In the genomic region with DNA sequence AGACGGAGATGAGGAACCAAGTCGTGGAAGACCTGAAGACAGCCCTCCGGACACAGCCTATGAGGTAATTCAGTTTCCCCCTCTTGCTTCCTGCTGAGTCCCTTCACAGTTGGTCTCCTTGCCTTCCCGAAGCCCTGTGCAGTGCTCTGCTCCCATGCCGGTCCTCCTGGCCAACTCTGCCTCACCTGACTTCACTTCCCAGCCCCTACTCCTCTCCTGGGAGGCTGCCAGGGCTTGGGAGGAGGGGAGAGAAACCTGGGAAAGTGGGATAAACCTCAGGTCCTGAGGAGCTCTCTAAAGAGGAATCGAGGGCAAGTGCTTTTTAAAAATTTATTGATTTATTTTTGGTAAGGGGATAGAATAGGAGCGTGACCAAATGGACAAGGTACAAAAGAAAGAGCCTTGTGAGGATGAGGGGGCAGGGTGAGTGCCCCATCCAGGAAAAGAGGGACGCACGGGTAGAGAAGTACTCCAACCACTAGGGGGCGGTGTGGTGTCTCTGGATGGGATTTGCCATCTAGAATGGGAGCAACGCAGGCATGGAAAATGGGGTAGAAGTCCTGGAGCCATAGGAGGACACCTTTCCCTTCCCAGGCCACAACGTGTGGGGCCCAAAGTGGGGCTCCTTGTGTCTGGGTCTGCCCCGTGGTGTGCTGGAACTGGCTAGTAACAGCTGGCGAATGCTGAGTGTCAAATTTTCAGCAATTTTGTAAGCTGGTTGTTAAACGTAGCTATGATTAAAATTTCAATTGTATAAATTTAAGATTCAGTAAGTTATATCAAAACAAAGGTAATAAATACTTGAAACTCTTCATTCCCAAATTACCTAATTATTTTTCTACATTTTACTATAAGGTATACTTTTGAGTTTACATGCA, we compare ENCODE assay signal across 8 cellular contexts.
DNase-seq lines count a peak whose midpoint lies in the region; ATAC-seq lines count a peak whose summit lies in the region.

No MANE protein-coding gene starts in this region.

- H3K36me3 Mint-ChIP-seq in naive thymus-derived CD8-positive, alpha-beta T cell = no peaks in the 10 kb centered on the region

- POLR2A ChIA-PET in naive thymus-derived CD8-positive, alpha-beta T cell (lab: Charles Lee) = no interaction called here

- no peak overlapping the region for H3K27ac Mint-ChIP-seq in naive thymus-derived CD8-positive, alpha-beta T cell
- peak overlapping the region in 1 of 2 donors; percentile 20 for H3K27ac Mint-ChIP-seq in stimulated activated naive CD8-positive, alpha-beta T cell treated with anti-CD3 and anti-CD28 coated beads, Interleukin-15, amount 100 ng/mL, for 72 hours

- no peaks in the 10 kb centered on the region for H3K9me3 Mint-ChIP-seq in naive thymus-derived CD8-positive, alpha-beta T cell
- H3K9me3 Mint-ChIP-seq in stimulated activated naive CD8-positive, alpha-beta T cell treated with anti-CD3 and anti-CD28 coated beads, Interleukin-15, amount 100 ng/mL, for 72 hours = no peaks in the 10 kb centered on the region

- no peaks in the 10 kb centered on the region for H3K4me1 Mint-ChIP-seq in naive thymus-derived CD8-positive, alpha-beta T cell
- no peaks in the 10 kb centered on the region for H3K4me1 Mint-ChIP-seq in stimulated activated naive CD8-positive, alpha-beta T cell treated with anti-CD3 and anti-CD28 coated beads, Interleukin-15, amount 100 ng/mL, for 72 hours

- H3K27me3 Mint-ChIP-seq in naive thymus-derived CD8-positive, alpha-beta T cell = peaks cover 1 to 35% (median 12%) of the 10 kb centered on the region in 5 donors
- peaks cover 30% of the 10 kb centered on the region for H3K27me3 Mint-ChIP-seq in stimulated activated naive CD8-positive, alpha-beta T cell treated with anti-CD3 and anti-CD28 coated beads, Interleukin-15, amount 100 ng/mL, for 72 hours

- DNase-seq in NCI-H524 (lab: John Stamatoyannopoulos, UW) = peak; percentile 9 to 79
- no peak for DNase-seq in NCI-H524 treated with DMSO at 0.1 percent for 48 hours (lab: John Stamatoyannopoulos, UW)
- DNase-seq in NCI-H187 treated with DMSO at 0.1 percent for 48 hours (lab: John Stamatoyannopoulos, UW) = peak; percentile 4
- DNase-seq in activated CD8-positive, alpha-beta memory T cell treated with anti-CD3 and anti-CD28 coated beads for 48 hours (ENCODE audit: low read depth in 2 of 3, low spot score in 2 of 3) = peak; percentile 23 to 54 (median 47)
- DNase-seq in naive thymus-derived CD8-positive, alpha-beta T cell = peak; percentile 6 to 74 (median 32)
- peak; percentile 33 to 46 for DNase-seq in stimulated activated naive CD8-positive, alpha-beta T cell treated with anti-CD3 and anti-CD28 coated beads, Interleukin-15, amount 100 ng/mL, for 72 hours
- DNase-seq in GF-D8 (lab: John Stamatoyannopoulos, UW) = no peak

- ATAC-seq in esophagus mucosa = peak; percentile 53
- no peak for ATAC-seq in naive thymus-derived CD8-positive, alpha-beta T cell
- peak; percentile 58 for ATAC-seq in stimulated activated naive CD8-positive, alpha-beta T cell treated with anti-CD3 and anti-CD28 coated beads, Interleukin-15, amount 100 ng/mL, for 72 hours

- no peak overlapping the region for H3K4me3 Mint-ChIP-seq in naive thymus-derived CD8-positive, alpha-beta T cell
- no peak overlapping the region for H3K4me3 Mint-ChIP-seq in stimulated activated naive CD8-positive, alpha-beta T cell treated with anti-CD3 and anti-CD28 coated beads, Interleukin-15, amount 100 ng/mL, for 72 hours

Comparison
In these comparisons a context has a peak if more than half of its experiments do, and no peak if none do; other contexts are left out.
1. DNase-seq: peak in NCI-H524 (2 of 2), NCI-H187 treated with DMSO at 0.1 percent for 48 hours (single experiment), activated CD8-positive, alpha-beta memory T cell treated with anti-CD3 and anti-CD28 coated beads for 48 hours (3 of 3), naive thymus-derived CD8-positive, alpha-beta T cell (10 of 10) and stimulated activated naive CD8-positive, alpha-beta T cell treated with anti-CD3 and anti-CD28 coated beads, Interleukin-15, amount 100 ng/mL, for 72 hours (2 of 2); none in NCI-H524 treated with DMSO at 0.1 percent for 48 hours (single experiment) and GF-D8 (single experiment).
2. ATAC-seq: peak in esophagus mucosa (single experiment) and stimulated activated naive CD8-positive, alpha-beta T cell treated with anti-CD3 and anti-CD28 coated beads, Interleukin-15, amount 100 ng/mL, for 72 hours (single experiment); none in naive thymus-derived CD8-positive, alpha-beta T cell (0 of 2).